ENCODE assay signal across 9 cellular contexts in the genomic region with DNA sequence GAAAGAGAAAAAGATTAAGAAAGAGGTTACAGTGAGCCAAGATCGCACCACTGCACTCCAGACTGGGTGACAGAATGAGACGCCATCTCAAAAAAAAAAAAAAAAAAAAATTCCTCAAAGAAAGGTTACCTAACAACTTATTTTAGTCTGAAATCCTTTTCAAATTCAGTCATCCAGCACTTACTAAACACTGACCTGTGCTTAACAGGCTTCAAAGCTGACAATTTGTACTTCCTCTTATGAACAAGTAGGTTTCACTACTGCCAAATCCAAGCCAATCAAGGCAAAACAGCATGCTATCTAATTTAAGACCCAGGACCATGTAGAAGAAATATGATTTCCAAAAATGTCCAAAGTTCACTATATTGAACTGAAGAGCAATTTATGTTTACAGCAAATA. TPM values are rescaled to one million over a fixed set of nuclear protein-coding genes. Genes with fewer than 3 reads are reported as not detected.
DNase-seq lines count a peak whose midpoint lies in the region; ATAC-seq and TF ChIP-seq lines count a peak whose summit lies in the region.
"Had no signal": no experiment of that assay in that cellular context is flagged by ENCODE, and none has a peak within 500 bp of the region (broad histone marks: within the 10 kb centered on the region; RNA-seq: fewer than 3 reads in every experiment).

No MANE protein-coding gene starts in this region.

- H3K4me3 ChIP-seq in Karpas-422 (ENCODE audit: low read length) (0 out of 2 replicates have a peak overlapping the region, but pooled peaks have one; percentile 1), H7 (ENCODE audit: insufficient read depth, low read depth, low read length) (no peak overlapping the region)
- H3K4me3 ChIP-seq: heart left ventricle had no signal

- no peak overlapping the region for H2AFZ ChIP-seq in Karpas-422 (ENCODE audit: low read length)

- no peaks in the 10 kb centered on the region for H3K9me3 ChIP-seq in Karpas-422 (ENCODE audit: low read length)
- H3K9me3 ChIP-seq: heart left ventricle had no signal

- TF ChIP-seq CTCF in GM13977 (IDR thresholded peaks at IDR 0.05; ENCODE audit: extremely low read depth, insufficient read depth, missing control alignments) = no peak
- no peak for TF ChIP-seq CTCF in glutamatergic neuron (IDR thresholded peaks at IDR 0.05; ENCODE audit: partially characterized antibody, unreplicated experiment)

- H3K4me1 ChIP-seq in Karpas-422 (ENCODE audit: low read length) = peaks cover 26% of the 10 kb centered on the region

- H3K27me3 Mint-ChIP-seq in glutamatergic neuron (ENCODE audit: unreplicated experiment) = peaks cover 3% of the 10 kb centered on the region
- no peaks in the 10 kb centered on the region for H3K27me3 Mint-ChIP-seq in activated CD8-positive, alpha-beta T cell treated with anti-CD3 and anti-CD28 coated beads, Interleukin-2, amount 10 ng/mL, durations not matched to agents 7 days and 5 days (ENCODE audit: low read depth)

- no peaks in the 10 kb centered on the region for H3K27me3 ChIP-seq in Karpas-422 (ENCODE audit: low read length)
- H3K27me3 ChIP-seq in H7 (ENCODE audit: control insufficient read depth, insufficient read depth, low read length) = no peaks in the 10 kb centered on the region
- H3K27me3 ChIP-seq: heart left ventricle had no signal

- peaks cover 10% of the 10 kb centered on the region for H3K4me1 Mint-ChIP-seq in glutamatergic neuron (ENCODE audit: low read depth, unreplicated experiment)
- H3K4me1 Mint-ChIP-seq in activated CD8-positive, alpha-beta T cell treated with anti-CD3 and anti-CD28 coated beads, Interleukin-2, amount 10 ng/mL, durations not matched to agents 7 days and 5 days (ENCODE audit: low read depth) = no peaks in the 10 kb centered on the region

- H3K36me3 ChIP-seq in Karpas-422 (ENCODE audit: insufficient read depth, low read length) = peaks cover 5% of the 10 kb centered on the region; the same call in 1 of the 2 replicates
- H3K36me3 ChIP-seq in H7 (replicated peaks; ENCODE audit: control insufficient read depth, insufficient read depth, low read length) = peaks cover 3% of the 10 kb centered on the region; the same call in 1 of the 2 replicates

- POLR2A ChIA-PET in activated CD8-positive, alpha-beta T cell treated with anti-CD3 and anti-CD28 coated beads, Interleukin-2, amount 10 ng/mL, durations not matched to agents 7 days and 5 days (lab: Charles Lee) = no interaction called here

- H3K79me2 ChIP-seq in Karpas-422 (ENCODE audit: low read length) = peaks cover 79% of the 10 kb centered on the region

- H3K9me3 Mint-ChIP-seq in glutamatergic neuron (ENCODE audit: unreplicated experiment) = no peaks in the 10 kb centered on the region
- no peaks in the 10 kb centered on the region for H3K9me3 Mint-ChIP-seq in activated CD8-positive, alpha-beta T cell treated with anti-CD3 and anti-CD28 coated beads, Interleukin-2, amount 10 ng/mL, durations not matched to agents 7 days and 5 days (ENCODE audit: insufficient read depth)

- H3K27ac Mint-ChIP-seq in glutamatergic neuron (ENCODE audit: unreplicated experiment) = peak overlapping the region; percentile 52
- no peak overlapping the region for H3K27ac Mint-ChIP-seq in activated CD8-positive, alpha-beta T cell treated with anti-CD3 and anti-CD28 coated beads, Interleukin-2, amount 10 ng/mL, durations not matched to agents 7 days and 5 days

- peaks cover 4% of the 10 kb centered on the region for H3K36me3 Mint-ChIP-seq in glutamatergic neuron (ENCODE audit: unreplicated experiment)
- H3K36me3 Mint-ChIP-seq in activated CD8-positive, alpha-beta T cell treated with anti-CD3 and anti-CD28 coated beads, Interleukin-2, amount 10 ng/mL, durations not matched to agents 7 days and 5 days (ENCODE audit: low read depth) = peaks cover 21% of the 10 kb centered on the region

- H3K4me3 Mint-ChIP-seq in glutamatergic neuron (ENCODE audit: unreplicated experiment) = no peak overlapping the region
- H3K4me3 Mint-ChIP-seq in activated CD8-positive, alpha-beta T cell treated with anti-CD3 and anti-CD28 coated beads, Interleukin-2, amount 10 ng/mL, durations not matched to agents 7 days and 5 days = no peak overlapping the region

- peak overlapping the region; percentile 37 for H3K4me2 ChIP-seq in Karpas-422 (ENCODE audit: low read depth, low read length, poor library complexity, severe bottlenecking)

- peak overlapping the region; percentile 64 for H3K27ac ChIP-seq in Karpas-422 (ENCODE audit: low read length)
- H3K27ac ChIP-seq: heart left ventricle had no signal

- 0 out of 2 replicates have a peak overlapping the region, but pooled peaks have one; percentile 9 for H3K9ac ChIP-seq in Karpas-422 (ENCODE audit: low read length)

- peak; percentile 91 for ATAC-seq in GM21576 (IDR thresholded peaks at IDR 0.05; ENCODE audit: unreplicated experiment)
- ATAC-seq in activated CD8-positive, alpha-beta T cell treated with anti-CD3 and anti-CD28 coated beads, Interleukin-2, amount 10 ng/mL, durations not matched to agents 7 days and 5 days = no peak

- H3K9me2 ChIP-seq in Karpas-422 (replicated peaks; ENCODE audit: insufficient read depth, low read length) = no peaks in the 10 kb centered on the region

- no peaks in the 10 kb centered on the region for H4K20me1 ChIP-seq in Karpas-422 (ENCODE audit: insufficient read depth, low read depth, low read length)

- in situ Hi-C loops in GM13977 (cut with MboI; ENCODE audit: low pct_unique_long_range_greater_than_20kb, low sequenced_read_pairs, unreplicated experiment) = no loop called here

- DNase-seq in GM13977 (ENCODE audit: low spot score) (peak; percentile 43), Karpas-422 (peak; percentile 74), glutamatergic neuron (no peak), NCI-H748 treated with DMSO at 0.1 percent for 48 hours (lab: John Stamatoyannopoulos, UW) (no peak), H7 (no peak)
- no peak for DNase-seq in activated T-cell treated with anti-CD3 and anti-CD28 coated beads, Interleukin-2, amount 50 U/mL, for 48 hours
- no peak for DNase-seq in activated CD8-positive, alpha-beta T cell treated with anti-CD3 and anti-CD28 coated beads, Interleukin-2, amount 10 ng/mL, durations not matched to agents 7 days and 5 days
- DNase-seq: heart left ventricle had no signal

- CTCF ChIA-PET in activated CD8-positive, alpha-beta T cell treated with anti-CD3 and anti-CD28 coated beads, Interleukin-2, amount 10 ng/mL, durations not matched to agents 7 days and 5 days (lab: Charles Lee) = no interaction called here

RNA-seq across cellular contexts. Expression of a gene that starts 13.6 kb away (rescaled TPM):
- total RNA-seq in Karpas-422 (2014; rRNA removed; shearing (Covaris generic); ENCODE audit: low replicate concordance) = 21.5 and 25.8 TPM in 2 replicates
- total RNA-seq in glutamatergic neuron (ENCODE audit: unreplicated experiment) = 75.7 TPM
- total RNA-seq in activated CD8-positive, alpha-beta T cell treated with anti-CD3 and anti-CD28 coated beads, Interleukin-2, amount 10 ng/mL, durations not matched to agents 7 days and 5 days = 10 to 100 TPM; 19.5 to 24.9 TPM
- 33.7 and 41.2 TPM in 2 replicates for total RNA-seq in H7 (2014; rRNA removed; shearing (Covaris generic))

Comparison
In these comparisons a context has a peak if more than half of its experiments do, and no peak if none do; other contexts are left out.
1. DNase-seq: peak in GM13977 (single experiment) and Karpas-422 (single experiment); none in glutamatergic neuron (single experiment), NCI-H748 treated with DMSO at 0.1 percent for 48 hours (single experiment), activated T-cell treated with anti-CD3 and anti-CD28 coated beads, Interleukin-2, amount 50 U/mL, for 48 hours (0 of 2), activated CD8-positive, alpha-beta T cell treated with anti-CD3 and anti-CD28 coated beads, Interleukin-2, amount 10 ng/mL, durations not matched to agents 7 days and 5 days (single experiment) and H7 (single experiment).